ENCODE assay signal across 18 cellular contexts in the genomic region with DNA sequence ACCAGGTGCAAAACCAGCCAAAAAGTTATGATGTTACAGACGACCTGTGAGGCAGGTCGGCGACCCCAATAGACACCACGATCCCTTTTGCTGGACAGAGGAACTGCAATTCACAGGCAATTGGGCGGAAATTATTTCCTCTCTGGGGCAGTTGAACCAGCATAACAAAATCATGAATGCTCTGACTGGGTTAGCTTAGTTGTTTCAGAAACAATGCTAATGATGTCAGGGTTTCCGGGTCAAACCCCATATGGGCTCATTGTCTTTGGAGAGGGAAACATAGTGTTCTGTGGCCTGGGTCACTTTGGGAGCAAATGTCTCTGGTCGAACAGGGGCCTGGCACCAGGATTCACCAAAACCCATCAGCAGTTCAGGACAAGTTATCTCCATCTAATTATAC.
"Had no signal": no experiment of that assay in that cellular context is flagged by ENCODE, and none has a peak within 500 bp of the region (broad histone marks: within the 10 kb centered on the region; RNA-seq: fewer than 3 reads in every experiment).

No MANE protein-coding gene starts in this region.

- DNase-seq: Karpas-422, KG1, MG63, NCI-H1092, NCI-H1105 treated with DMSO at 0.1 percent for 48 hours, NCI-H1417 treated with DMSO at 0.1 percent for 48 hours, NCI-H146, NCI-H1694 treated with DMSO at 0.1 percent for 48 hours, NCI-H1930, NCI-H2081, NCI-H2107, NCI-H2227 treated with DMSO at 0.1 percent for 48 hours, NCI-H524, NCI-H526 treated with DMSO at 0.1 percent for 48 hours, NCI-H748 treated with DMSO at 0.1 percent for 48 hours, SHP77 had no signal

- H3K9me3 ChIP-seq: MG63 had no signal

- H3K4me3 ChIP-seq: MG63 had no signal

- H3K27me3 ChIP-seq: MG63 had no signal

- H3K27ac ChIP-seq: HL-60, RWPE1 had no signal

- H3K36me3 ChIP-seq: MG63 had no signal
